Comparison of ENCODE assay signal across 42 cellular contexts in genomic region chr10:104630731-104631130, GRCh38. TPM values are rescaled to one million over a fixed set of nuclear protein-coding genes. Genes with fewer than 3 reads are reported as not detected.
"Had no signal": no experiment of that assay in that cellular context is flagged by ENCODE, and none has a peak within 500 bp of the region (broad histone marks: within the 10 kb centered on the region; RNA-seq: fewer than 3 reads in every experiment).

No MANE protein-coding gene starts in this region.

- H3K36me3 ChIP-seq: adrenal gland, colonic mucosa, gastroesophageal sphincter, left lung, vagina had no signal

- H3K9me3 Mint-ChIP-seq: activated naive CD4-positive, alpha-beta T cell treated with anti-CD3 and anti-CD28 coated beads for 36 hours; activated T-helper 1 cell treated with anti-CD3 and anti-CD28 coated beads, Interleukin-12 subunit alpha, Interleukin-12 subunit beta, Interleukin-2, Interleukin-4 antibody, amounts not matched to agents 30 ng/mL and 10 ng/mL and 1 ng/mL, durations not matched to agents 14 hours and 24 hours and 36 hours; immature natural killer cell; natural killer cell treated with Interleukin-12 subunit alpha and Interleukin-12 subunit beta and Interleukin-15 and Interleukin-18, amount 100 ng/mL, for 72 hours; stimulated activated naive CD8-positive, alpha-beta T cell treated with anti-CD3 and anti-CD28 coated beads, Interleukin-15, amount 100 ng/mL, for 72 hours; type B pancreatic cell had no signal

- H3K27ac ChIP-seq: adrenal gland, body of pancreas, colonic mucosa, epithelial cell of prostate, gastroesophageal sphincter, left lung, skin epidermis, vagina, VCaP had no signal

- H3K4me3 Mint-ChIP-seq: activated naive CD4-positive, alpha-beta T cell treated with anti-CD3 and anti-CD28 coated beads for 36 hours; activated naive CD8-positive, alpha-beta T cell treated with anti-CD3 and anti-CD28 coated beads for 36 hours; activated T-helper 1 cell treated with anti-CD3 and anti-CD28 coated beads, Interleukin-12 subunit alpha, Interleukin-12 subunit beta, Interleukin-2, Interleukin-4 antibody, amounts not matched to agents 30 ng/mL and 10 ng/mL and 1 ng/mL, durations not matched to agents 14 hours and 24 hours and 36 hours; immature natural killer cell; natural killer cell treated with Interleukin-12 subunit alpha and Interleukin-12 subunit beta and Interleukin-15 and Interleukin-18, amount 100 ng/mL, for 72 hours; stimulated activated memory B cell treated with anti-CD40 and anti-IgM and Interleukin-4, amounts not matched to agents 10 μg/mL and 1 μg/mL and 100 μg/mL, for 72 hours; stimulated activated naive CD8-positive, alpha-beta T cell treated with anti-CD3 and anti-CD28 coated beads, Interleukin-15, amount 100 ng/mL, for 72 hours; type B pancreatic cell had no signal

- DNase-seq: activated CD4-positive, alpha-beta T cell treated with anti-CD3 and anti-CD28 coated beads for 4 hours; activated CD4-positive, alpha-beta T cell treated with anti-CD3 and anti-CD28 coated beads, Interleukin-2, amount 50 U/mL, for 4 hours; activated CD8-positive, alpha-beta memory T cell treated with anti-CD3 and anti-CD28 coated beads, Interleukin-2, amount 50 U/mL, for 4 hours; activated effector memory CD4-positive, alpha-beta T cell treated with anti-CD3 and anti-CD28 coated beads, Interleukin-2, amount 50 U/mL, for 16 hours; activated naive CD4-positive, alpha-beta T cell treated with anti-CD3 and anti-CD28 coated beads for 36 hours; activated naive CD8-positive, alpha-beta T cell treated with anti-CD3 and anti-CD28 coated beads for 36 hours; activated T-cell treated with anti-CD3 and anti-CD28 coated beads, Interleukin-2, amount 50 U/mL, for 1 hour; adrenal gland; aorta; body of pancreas; cerebellar nuclear complex; colonic mucosa; effector CD8-positive, alpha-beta T cell; head of caudate nucleus; hypothalamus; immature natural killer cell; mucosa of descending colon; posterior cingulate gyrus; stimulated activated CD4-positive, alpha-beta T cell treated with anti-CD3 and anti-CD28 coated beads, Interleukin-4, amount 100 ng/mL, for 4 hours; stimulated activated CD8-positive, alpha-beta memory T cell treated with anti-CD3 and anti-CD28 coated beads, Interleukin-4, amount 100 ng/mL, for 48 hours; stimulated activated naive CD8-positive, alpha-beta T cell treated with anti-CD3 and anti-CD28 coated beads, Interleukin-15, amount 100 ng/mL, for 72 hours; substantia nigra; T-helper 9 cell had no signal

- H3K36me3 Mint-ChIP-seq: activated naive CD8-positive, alpha-beta T cell treated with anti-CD3 and anti-CD28 coated beads for 36 hours; immature natural killer cell; natural killer cell treated with Interleukin-12 subunit alpha and Interleukin-12 subunit beta and Interleukin-15 and Interleukin-18, amount 100 ng/mL, for 72 hours; stimulated activated memory B cell treated with anti-CD40 and anti-IgM and Interleukin-4, amounts not matched to agents 10 μg/mL and 1 μg/mL and 100 μg/mL, for 72 hours; type B pancreatic cell had no signal

- H3K9me3 ChIP-seq: adrenal gland, body of pancreas, colonic mucosa, gastroesophageal sphincter, left lung, mucosa of descending colon, vagina had no signal

- ATAC-seq: body of pancreas; gastroesophageal sphincter; left lung; mucosa of descending colon; natural killer cell treated with Interleukin-12 subunit alpha and Interleukin-12 subunit beta and Interleukin-15 and Interleukin-18, amount 100 ng/mL, for 72 hours; sciatic nerve; stimulated activated memory B cell treated with anti-CD40 and anti-IgM and Interleukin-4, amounts not matched to agents 10 μg/mL and 1 μg/mL and 100 μg/mL, for 72 hours; stimulated activated naive CD8-positive, alpha-beta T cell treated with anti-CD3 and anti-CD28 coated beads, Interleukin-15, amount 100 ng/mL, for 72 hours had no signal

- H3K4me1 ChIP-seq: adrenal gland, body of pancreas, colonic mucosa, gastroesophageal sphincter, left lung, vagina had no signal

- H3K27ac Mint-ChIP-seq: activated naive CD4-positive, alpha-beta T cell treated with anti-CD3 and anti-CD28 coated beads for 36 hours; activated naive CD8-positive, alpha-beta T cell treated with anti-CD3 and anti-CD28 coated beads for 36 hours; activated T-helper 1 cell treated with anti-CD3 and anti-CD28 coated beads, Interleukin-12 subunit alpha, Interleukin-12 subunit beta, Interleukin-2, Interleukin-4 antibody, amounts not matched to agents 30 ng/mL and 10 ng/mL and 1 ng/mL, durations not matched to agents 14 hours and 24 hours and 36 hours; immature natural killer cell; natural killer cell treated with Interleukin-12 subunit alpha and Interleukin-12 subunit beta and Interleukin-15 and Interleukin-18, amount 100 ng/mL, for 72 hours; stimulated activated memory B cell treated with anti-CD40 and anti-IgM and Interleukin-4, amounts not matched to agents 10 μg/mL and 1 μg/mL and 100 μg/mL, for 72 hours; type B pancreatic cell had no signal

- H3K27me3 ChIP-seq: adrenal gland, body of pancreas, colonic mucosa, vagina had no signal

- H3K4me1 Mint-ChIP-seq: activated naive CD8-positive, alpha-beta T cell treated with anti-CD3 and anti-CD28 coated beads for 36 hours; immature natural killer cell; stimulated activated memory B cell treated with anti-CD40 and anti-IgM and Interleukin-4, amounts not matched to agents 10 μg/mL and 1 μg/mL and 100 μg/mL, for 72 hours; stimulated activated naive CD8-positive, alpha-beta T cell treated with anti-CD3 and anti-CD28 coated beads, Interleukin-15, amount 100 ng/mL, for 72 hours had no signal

- H3K4me3 ChIP-seq: adrenal gland, body of pancreas, colonic mucosa, gastroesophageal sphincter, left lung, mucosa of descending colon, skin epidermis, vagina had no signal

RNA-seq across cellular contexts. Expression of gene SORCS3, which starts 10.4 kb away (rescaled TPM):
- total RNA-seq: activated CD8-positive, alpha-beta memory T cell treated with anti-CD3 and anti-CD28 coated beads for 36 hours; activated naive CD4-positive, alpha-beta T cell treated with anti-CD3 and anti-CD28 coated beads for 36 hours; activated naive CD8-positive, alpha-beta T cell treated with anti-CD3 and anti-CD28 coated beads for 36 hours; activated T-helper 1 cell treated with anti-CD3 and anti-CD28 coated beads, Interleukin-12 subunit alpha, Interleukin-12 subunit beta, Interleukin-2, Interleukin-4 antibody, amounts not matched to agents 30 ng/mL and 10 ng/mL and 1 ng/mL, durations not matched to agents 14 hours and 24 hours and 36 hours; body of pancreas; dermis microvascular lymphatic vessel endothelial cell; fibroblast of lung; fibroblast of villous mesenchyme; left lung; lung microvascular endothelial cell; mesenteric fat pad; myocyte; natural killer cell treated with Interleukin-12 subunit alpha and Interleukin-12 subunit beta and Interleukin-15 and Interleukin-18, amount 100 ng/mL, for 72 hours; osteoblast had no signal
- polyA plus RNA-seq: aorta, fibroblast of lung, immature natural killer cell had no signal
